Comparison of ENCODE assay signal across 18 cellular contexts in the genomic region with DNA sequence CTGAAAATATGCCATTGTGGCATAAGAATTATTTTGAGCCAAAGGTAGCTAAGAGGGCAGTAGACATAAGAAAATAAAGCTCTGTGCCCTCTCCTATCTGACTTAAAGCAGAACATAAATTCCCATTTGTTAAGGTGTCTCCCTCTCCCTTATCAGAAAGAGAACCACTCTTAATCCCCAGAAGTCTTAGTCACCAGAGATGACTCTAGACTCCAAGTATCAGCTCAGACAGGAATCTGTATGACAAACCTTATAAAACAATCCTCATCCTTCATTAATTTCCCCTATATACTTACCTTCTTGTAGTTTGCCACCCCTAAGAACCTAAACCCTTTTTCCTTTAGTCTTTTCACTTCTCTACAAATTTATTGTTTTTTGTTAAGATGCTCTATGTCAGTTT.
"Had no signal": no experiment of that assay in that cellular context is flagged by ENCODE, and none has a peak within 500 bp of the region (broad histone marks: within the 10 kb centered on the region; RNA-seq: fewer than 3 reads in every experiment).

No MANE protein-coding gene starts in this region.

- H3K36me3 ChIP-seq: adrenal gland, thoracic aorta, vagina had no signal

- DNase-seq: activated CD4-positive, alpha-beta T cell treated with anti-CD3 and anti-CD28 coated beads, Interleukin-2, amount 10 ng/mL, durations not matched to agents 24 days and 14 days; activated CD8-positive, alpha-beta memory T cell treated with anti-CD3 and anti-CD28 coated beads for 24 hours; activated naive CD4-positive, alpha-beta T cell treated with anti-CD3 and anti-CD28 coated beads, Interleukin-2, amount 50 U/mL, for 16 hours; adrenal gland; cerebellar nuclear complex; dermis blood vessel endothelial cell; glutamatergic neuron; immature natural killer cell; left colon; naive thymus-derived CD4-positive, alpha-beta T cell; stimulated activated CD4-positive, alpha-beta T cell treated with anti-CD3 and anti-CD28 coated beads, Interleukin-4, amount 100 ng/mL, for 4 hours; stimulated activated naive CD8-positive, alpha-beta T cell treated with anti-CD3 and anti-CD28 coated beads, Interleukin-15, amount 100 ng/mL, for 72 hours; T1000 had no signal

- H3K4me1 ChIP-seq: adrenal gland, parathyroid adenoma, vagina had no signal

- H3K9me3 ChIP-seq: adrenal gland, thoracic aorta, vagina had no signal

- H2AFZ ChIP-seq: parathyroid adenoma had no signal

- H3K79me2 ChIP-seq: parathyroid adenoma had no signal

- H3K4me3 ChIP-seq: adrenal gland, lung, thoracic aorta, vagina had no signal

- ATAC-seq: left colon; naive thymus-derived CD4-positive, alpha-beta T cell; stimulated activated naive CD8-positive, alpha-beta T cell treated with anti-CD3 and anti-CD28 coated beads, Interleukin-15, amount 100 ng/mL, for 72 hours; WTC11 had no signal

- H3K27me3 ChIP-seq: adrenal gland, vagina had no signal

- H3K9ac ChIP-seq: parathyroid adenoma had no signal

- H3K27ac ChIP-seq: adrenal gland, parathyroid adenoma, thoracic aorta, vagina had no signal
